ENCODE assay signal across 20 cellular contexts in genomic region chr9:4229252-4229651, GRCh38.
A peak's percentile ranks its signal among the peaks of the same experiment; 100 is the strongest.
DNase-seq lines count a peak whose midpoint lies in the region; ATAC-seq, FAIRE-seq and TF ChIP-seq lines count a peak whose summit lies in the region.
"Had no signal": no experiment of that assay in that cellular context is flagged by ENCODE, and none has a peak within 500 bp of the region (broad histone marks: within the 10 kb centered on the region; RNA-seq: fewer than 3 reads in every experiment).

No MANE protein-coding gene starts in this region.

- H3K4me2 ChIP-seq in PC-3 (ENCODE audit: low read length) (no peak overlapping the region), hepatocyte (no peak overlapping the region), smooth muscle cell (no peak overlapping the region)
- H3K4me2 ChIP-seq: PC-9 had no signal

- POLR2A ChIA-PET in PC-3 (lab: Charles Lee; ENCODE audit: unreplicated experiment) = no interaction called here

- H3K4me3 Mint-ChIP-seq in activated T-cell treated with anti-CD3 and anti-CD28 coated beads, Interleukin-2, amount 50 U/mL, for 4 hours = no peak overlapping the region

- H3K79me2 ChIP-seq in PC-3 (ENCODE audit: low read length) (no peaks in the 10 kb centered on the region), hepatocyte (peaks cover 19% of the 10 kb centered on the region), smooth muscle cell (ENCODE audit: low read depth) (peaks cover 11% of the 10 kb centered on the region)

- intact Hi-C loops in PC-3 (cut with micrococcal nuclease) = loop anchor here (1.0 to 10.0 kb wide), 7 partner anchors 54 to 764 kb away; no protein-coding TSS in a partner anchor

- H3K27ac ChIP-seq in PC-3 (ENCODE audit: low read length) (no peak overlapping the region), hepatocyte (no peak overlapping the region), smooth muscle cell (ENCODE audit: low read depth) (no peak overlapping the region)
- H3K27ac ChIP-seq: 22Rv1, C4-2B, PC-9 had no signal

- peak overlapping the region; percentile 32 for H3K9ac ChIP-seq in PC-3 (ENCODE audit: low read length)
- no peak overlapping the region for H3K9ac ChIP-seq in smooth muscle cell (ENCODE audit: low read depth)

- no peak for DNase-seq in PC-3
- DNase-seq in cardiac fibroblast (ENCODE audit: low read depth in 2 of 2) = peak in 1 of 2 donors; percentile 13
- DNase-seq in hepatocyte (ENCODE audit: low spot score) = no peak
- DNase-seq in activated T-cell treated with anti-CD3 and anti-CD28 coated beads, Interleukin-2, amount 50 U/mL, for 4 hours = no peak
- no peak for DNase-seq in smooth muscle cell (lab: John Stamatoyannopoulos, UW; ENCODE audit: unreplicated experiment)
- DNase-seq in stimulated activated CD4-positive, alpha-beta T cell treated with anti-CD3 and anti-CD28 coated beads, Interleukin-4, amount 100 ng/mL, for 24 hours = no peak
- DNase-seq: DMS 273 treated with DMSO at 0.1 percent for 48 hours, GF-D8, GOT3, MV-4-11, NCI-H1417 treated with DMSO at 0.1 percent for 48 hours, NCI-H1930, NCI-H2171, NCI-H748 treated with DMSO at 0.1 percent for 48 hours, PC-9 had no signal

- H2AFZ ChIP-seq in PC-3 (ENCODE audit: low read length) (no peak overlapping the region), hepatocyte (no peak overlapping the region), smooth muscle cell (ENCODE audit: low read depth) (no peak overlapping the region)
- H2AFZ ChIP-seq: PC-9 had no signal

- BruUV-seq in PC-3 (replicated peaks; lab: Mats Ljungman, UMichigan) = no TSS peak

- no peak for TF ChIP-seq CTCF in PC-3 (conservative IDR thresholded peaks at IDR 0.05; ENCODE audit: low read depth, low read length)
- TF ChIP-seq CTCF in cardiac fibroblast (IDR thresholded peaks at IDR 0.05; ENCODE audit: low read depth, low read length) = peak; percentile 3
- TF ChIP-seq CTCF in hepatocyte (IDR thresholded peaks at IDR 0.05; ENCODE audit: poor library complexity) = peak; percentile 32
- no peak for TF ChIP-seq CTCF in smooth muscle cell (IDR thresholded peaks at IDR 0.05; ENCODE audit: borderline replicate concordance, insufficient read depth, poor library complexity, severe bottlenecking)

- H4K20me1 ChIP-seq in PC-3 (ENCODE audit: low read length) (no peaks in the 10 kb centered on the region), hepatocyte (ENCODE audit: insufficient read depth, poor library complexity, severe bottlenecking) (no peaks in the 10 kb centered on the region), smooth muscle cell (ENCODE audit: low read depth) (no peaks in the 10 kb centered on the region)

- peaks cover 3% of the 10 kb centered on the region for H3K4me1 Mint-ChIP-seq in activated T-cell treated with anti-CD3 and anti-CD28 coated beads, Interleukin-2, amount 50 U/mL, for 4 hours (ENCODE audit: low read depth)

- no peaks in the 10 kb centered on the region for H3K9me3 Mint-ChIP-seq in activated T-cell treated with anti-CD3 and anti-CD28 coated beads, Interleukin-2, amount 50 U/mL, for 4 hours

- no peaks in the 10 kb centered on the region for H3K27me3 ChIP-seq in PC-3 (ENCODE audit: low read length)
- H3K27me3 ChIP-seq in hepatocyte = no peaks in the 10 kb centered on the region
- H3K27me3 ChIP-seq in smooth muscle cell (ENCODE audit: low read depth) = no peaks in the 10 kb centered on the region

- peaks cover 28% of the 10 kb centered on the region for H3K4me1 ChIP-seq in PC-3 (ENCODE audit: insufficient read depth, low read length)
- H3K4me1 ChIP-seq in hepatocyte (ENCODE audit: insufficient read depth) = no peaks in the 10 kb centered on the region
- peaks cover 32% of the 10 kb centered on the region for H3K4me1 ChIP-seq in smooth muscle cell (ENCODE audit: low read depth)

- ATAC-seq in PC-3 (peak; percentile 43; the same call in 1 of the 2 replicates), GM18907 (IDR thresholded peaks at IDR 0.05; ENCODE audit: unreplicated experiment) (no peak)
- no peak for ATAC-seq in activated T-cell treated with anti-CD3 and anti-CD28 coated beads, Interleukin-2, amount 50 U/mL, for 4 hours

- peaks cover 3% of the 10 kb centered on the region for H3K27me3 Mint-ChIP-seq in activated T-cell treated with anti-CD3 and anti-CD28 coated beads, Interleukin-2, amount 50 U/mL, for 4 hours (ENCODE audit: low read depth)

- 61% methylated on average over 4 of the region's 4 CpGs for WGBS in hepatocyte (ENCODE audit: low lambda C conversion rate, missing lambda C conversion rate)
- WGBS in smooth muscle cell (ENCODE audit: low lambda C conversion rate) = 82% methylated on average over 4 of the region's 4 CpGs

- H3K9me2 ChIP-seq in PC-3 (replicated peaks; ENCODE audit: low read length) (no peaks in the 10 kb centered on the region), hepatocyte (replicated peaks; ENCODE audit: insufficient read depth) (no peaks in the 10 kb centered on the region)

- H3K36me3 Mint-ChIP-seq in activated T-cell treated with anti-CD3 and anti-CD28 coated beads, Interleukin-2, amount 50 U/mL, for 4 hours (ENCODE audit: insufficient read depth) = no peaks in the 10 kb centered on the region

- H3F3A ChIP-seq in PC-3 (ENCODE audit: low read length, unreplicated experiment) (no peaks in the 10 kb centered on the region), smooth muscle cell (ENCODE audit: low read depth) (peaks cover 7% of the 10 kb centered on the region)

- H3K36me3 ChIP-seq in PC-3 (ENCODE audit: low read depth, low read length) (no peaks in the 10 kb centered on the region), hepatocyte (replicated peaks; ENCODE audit: insufficient read depth, low read depth) (no peaks in the 10 kb centered on the region), smooth muscle cell (ENCODE audit: low read depth) (no peaks in the 10 kb centered on the region)

- CTCF ChIA-PET in PC-3 (lab: Charles Lee) = interaction anchor here (0.6 kb wide), 2 partner anchors 33 to 252 kb away, joined by 3 to 4 read pairs; no protein-coding TSS in a partner anchor

- H3K9me3 ChIP-seq in PC-3 (ENCODE audit: low read length) = no peaks in the 10 kb centered on the region
- no peaks in the 10 kb centered on the region for H3K9me3 ChIP-seq in hepatocyte (ENCODE audit: low read depth)
- H3K9me3 ChIP-seq in smooth muscle cell (replicated peaks; ENCODE audit: low read depth) = no peaks in the 10 kb centered on the region

- FAIRE-seq in A204.1 (lab: Jason Lieb, UNC) = peak; percentile 97
- FAIRE-seq: GM12892 had no signal

- H3K4me3 ChIP-seq in PC-3 (ENCODE audit: low read length) (no peak overlapping the region), cardiac fibroblast (replicated peaks in 1 of 2; ENCODE audit: low read depth in 2 of 2, low read length in 2 of 2) (no peak overlapping the region), hepatocyte (no peak overlapping the region), smooth muscle cell (no peak overlapping the region)
- H3K4me3 ChIP-seq: PC-9 had no signal

Comparison
In these comparisons a context has a peak if more than half of its experiments do, and no peak if none do; other contexts are left out.
1. CTCF ChIP-seq: peak in cardiac fibroblast (single experiment) and hepatocyte (single experiment); none in PC-3 (single experiment) and smooth muscle cell (single experiment).